ENCODE assay signal across 1 cellular context in genomic region chr9:96255698-96256097, GRCh38.
TF ChIP-seq lines count a peak whose summit lies in the region.

No MANE protein-coding gene starts in this region.

TF ChIP-seq in WTC11, 78 proteins besides CTCF, POLR2A, EP300 and RAD21:
- no peak for TF ChIP-seq RORB (CRISPR knock-in tag; IDR thresholded peaks at IDR 0.05)
- no peak for TF ChIP-seq GRHL2 (CRISPR knock-in tag; IDR thresholded peaks at IDR 0.05; ENCODE audit: insufficient replicate concordance, severe bottlenecking)
- no peak for TF ChIP-seq FOXP4 (CRISPR knock-in tag; IDR thresholded peaks at IDR 0.05)
- no peak for TF ChIP-seq TP53 (CRISPR knock-in tag; IDR thresholded peaks at IDR 0.05)
- no peak for TF ChIP-seq ZNF121 (CRISPR knock-in tag; IDR thresholded peaks at IDR 0.05)
- no peak for TF ChIP-seq ZMAT4 (CRISPR knock-in tag; IDR thresholded peaks at IDR 0.05)
- no peak for TF ChIP-seq ZNF396 (CRISPR knock-in tag; IDR thresholded peaks at IDR 0.05; ENCODE audit: borderline replicate concordance)
- TF ChIP-seq ZBTB43 (CRISPR knock-in tag; IDR thresholded peaks at IDR 0.05), result no peak
- TF ChIP-seq MAX (CRISPR knock-in tag; IDR thresholded peaks at IDR 0.05), result no peak
- TF ChIP-seq RELA (CRISPR knock-in tag; IDR thresholded peaks at IDR 0.05; ENCODE audit: borderline replicate concordance), result no peak
- TF ChIP-seq CREM (CRISPR knock-in tag; IDR thresholded peaks at IDR 0.05), result no peak
- no peak for TF ChIP-seq TCF7 (CRISPR knock-in tag; IDR thresholded peaks at IDR 0.05; ENCODE audit: low read depth)
- TF ChIP-seq IRF1 (CRISPR knock-in tag; IDR thresholded peaks at IDR 0.05), result no peak
- TF ChIP-seq NR1H2 (CRISPR knock-in tag; IDR thresholded peaks at IDR 0.05), result no peak
- TF ChIP-seq ZNF425 (CRISPR knock-in tag; conservative IDR thresholded peaks at IDR 0.05), result no peak
- no peak for TF ChIP-seq FOXP1 (CRISPR knock-in tag; IDR thresholded peaks at IDR 0.05; ENCODE audit: borderline replicate concordance)
- TF ChIP-seq ZNF671 (CRISPR knock-in tag; IDR thresholded peaks at IDR 0.05), result no peak
- no peak for TF ChIP-seq ZSCAN18 (CRISPR knock-in tag; IDR thresholded peaks at IDR 0.05)
- TF ChIP-seq JUN (CRISPR knock-in tag; IDR thresholded peaks at IDR 0.05), result no peak
